Comparison of ENCODE assay signal across 8 cellular contexts in the genomic region with DNA sequence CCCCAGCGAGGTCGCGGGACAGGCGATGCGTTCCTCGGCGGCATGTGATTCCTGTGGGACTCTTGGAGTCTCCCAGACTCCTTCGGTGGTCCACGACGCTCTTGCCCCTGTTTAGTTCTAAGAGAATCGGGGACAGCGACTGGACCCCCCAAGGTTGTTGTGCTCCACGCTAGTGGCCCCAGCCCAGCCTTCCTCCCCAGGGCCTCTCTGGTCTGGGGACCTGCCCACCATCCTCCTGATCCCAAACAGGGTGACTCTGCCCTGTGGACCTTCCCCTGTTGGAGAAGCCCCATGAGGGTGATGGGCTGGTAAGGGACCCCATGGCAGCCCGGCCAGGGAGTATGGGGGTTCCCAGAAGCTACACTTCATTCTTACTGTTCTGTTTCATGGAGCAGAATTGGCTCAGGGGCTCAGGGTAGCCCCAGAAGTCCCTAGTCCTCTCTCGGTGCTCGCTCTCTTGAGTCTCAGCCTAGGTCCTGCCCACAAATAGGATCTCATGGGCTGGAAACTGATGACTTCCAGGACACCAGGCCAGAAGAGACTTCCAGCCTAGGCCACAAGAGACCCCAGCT. TPM values are rescaled to one million over a fixed set of nuclear protein-coding genes. Genes with fewer than 3 reads are reported as not detected.
DNase-seq lines count a peak whose midpoint lies in the region; ATAC-seq and TF ChIP-seq lines count a peak whose summit lies in the region.

No MANE protein-coding gene starts in this region.

- peak overlapping the region; percentile 88 for H3K9ac ChIP-seq in skeletal muscle satellite cell (ENCODE audit: low read depth, low read length)

- no peaks in the 10 kb centered on the region for H3K27me3 Mint-ChIP-seq in activated CD8-positive, alpha-beta T cell treated with anti-CD3 and anti-CD28 coated beads, Interleukin-2, amount 10 ng/mL, durations not matched to agents 7 days and 5 days (ENCODE audit: low read depth)

- peak overlapping the region; percentile 92 for H3K27ac Mint-ChIP-seq in activated CD8-positive, alpha-beta T cell treated with anti-CD3 and anti-CD28 coated beads, Interleukin-2, amount 10 ng/mL, durations not matched to agents 7 days and 5 days

- H3K36me3 Mint-ChIP-seq in activated CD8-positive, alpha-beta T cell treated with anti-CD3 and anti-CD28 coated beads, Interleukin-2, amount 10 ng/mL, durations not matched to agents 7 days and 5 days (ENCODE audit: low read depth): peaks cover 31% of the 10 kb centered on the region

- TF ChIP-seq CTCF in right atrium auricular region (IDR thresholded peaks at IDR 0.05) (no peak), omental fat pad (IDR thresholded peaks at IDR 0.05) (no peak)

- CTCF ChIA-PET in activated CD8-positive, alpha-beta T cell treated with anti-CD3 and anti-CD28 coated beads, Interleukin-2, amount 10 ng/mL, durations not matched to agents 7 days and 5 days (lab: Charles Lee): interaction anchor here (0.6 to 3.6 kb wide), 3 partner anchors 11 to 140 kb away, joined by 3 to 49 read pairs (median 4); no protein-coding TSS in a partner anchor

- H3K4me3 ChIP-seq in HAP-1 (peak overlapping the region; percentile 65), right atrium auricular region (peak overlapping the region; percentile 76 to 96), skeletal muscle satellite cell (ENCODE audit: low read length) (peak overlapping the region; percentile 82)

- peaks cover 6% of the 10 kb centered on the region for H3K9me3 Mint-ChIP-seq in activated CD8-positive, alpha-beta T cell treated with anti-CD3 and anti-CD28 coated beads, Interleukin-2, amount 10 ng/mL, durations not matched to agents 7 days and 5 days (ENCODE audit: insufficient read depth)

- H3K4me2 ChIP-seq in skeletal muscle satellite cell (ENCODE audit: low read length): peak overlapping the region; percentile 93

- no peak for DNase-seq in HAP-1 (ENCODE audit: low spot score in 2 of 2)
- DNase-seq in activated CD8-positive, alpha-beta T cell treated with anti-CD3 and anti-CD28 coated beads, Interleukin-2, amount 10 ng/mL, durations not matched to agents 7 days and 5 days: no peak
- no peak for DNase-seq in right atrium auricular region (ENCODE audit: low spot score)
- DNase-seq in omental fat pad (ENCODE audit: low spot score): no peak
- no peak for DNase-seq in stimulated activated CD4-positive, alpha-beta T cell treated with anti-CD3 and anti-CD28 coated beads, Interleukin-1b, Interleukin-23, amount 100 ng/mL, for 48 hours

- no peaks in the 10 kb centered on the region for H3K27me3 ChIP-seq in HAP-1 (ENCODE audit: low read depth)
- H3K27me3 ChIP-seq in right atrium auricular region: no peaks in the 10 kb centered on the region
- no peaks in the 10 kb centered on the region for H3K27me3 ChIP-seq in skeletal muscle satellite cell (ENCODE audit: control insufficient read depth, insufficient read depth, low read length)

- H3K4me1 Mint-ChIP-seq in activated CD8-positive, alpha-beta T cell treated with anti-CD3 and anti-CD28 coated beads, Interleukin-2, amount 10 ng/mL, durations not matched to agents 7 days and 5 days (ENCODE audit: low read depth): peaks cover 71% of the 10 kb centered on the region

- ATAC-seq in activated CD8-positive, alpha-beta T cell treated with anti-CD3 and anti-CD28 coated beads, Interleukin-2, amount 10 ng/mL, durations not matched to agents 7 days and 5 days: no peak
- ATAC-seq in GM21360 (IDR thresholded peaks at IDR 0.05; ENCODE audit: unreplicated experiment) (no peak), omental fat pad (ENCODE audit: low FRiP score) (no peak), HG02678 (IDR thresholded peaks at IDR 0.05; ENCODE audit: unreplicated experiment) (no peak)

- H3K4me1 ChIP-seq in HAP-1 (peaks cover 11% of the 10 kb centered on the region), right atrium auricular region (peaks cover 0 to 62% of the 10 kb centered on the region in 2 donors), skeletal muscle satellite cell (ENCODE audit: control insufficient read depth, insufficient read depth, low read length) (peaks cover 33% of the 10 kb centered on the region)

- H3K9me3 ChIP-seq in HAP-1 (no peaks in the 10 kb centered on the region), right atrium auricular region (no peaks in the 10 kb centered on the region), skeletal muscle satellite cell (replicated peaks; ENCODE audit: low read length) (no peaks in the 10 kb centered on the region)

- peak overlapping the region; percentile 85 for H3K4me3 Mint-ChIP-seq in activated CD8-positive, alpha-beta T cell treated with anti-CD3 and anti-CD28 coated beads, Interleukin-2, amount 10 ng/mL, durations not matched to agents 7 days and 5 days

- H3K27ac ChIP-seq in right atrium auricular region: peak overlapping the region; percentile 82 to 96

- POLR2A ChIA-PET in activated CD8-positive, alpha-beta T cell treated with anti-CD3 and anti-CD28 coated beads, Interleukin-2, amount 10 ng/mL, durations not matched to agents 7 days and 5 days (lab: Charles Lee): interaction anchor here (1.0 to 3.4 kb wide), 6 partner anchors 12 to 131 kb away, joined by 3 to 31 read pairs (median 10); no protein-coding TSS in a partner anchor

- H3K36me3 ChIP-seq in HAP-1 (replicated peaks) (no peaks in the 10 kb centered on the region; the same call in 1 of the 2 replicates), right atrium auricular region (no peaks in the 10 kb centered on the region), skeletal muscle satellite cell (ENCODE audit: insufficient read depth, low read length) (peaks cover 5% of the 10 kb centered on the region)

- in situ Hi-C loops in HAP-1 (cut with MboI; ENCODE audit: low sequenced_read_pairs): no loop called here

RNA-seq across cellular contexts. Expression of gene CARD19, which starts 0.9 kb away (rescaled TPM):
- 10 to 100 TPM; 51.7 to 55.4 TPM for total RNA-seq in activated CD8-positive, alpha-beta T cell treated with anti-CD3 and anti-CD28 coated beads, Interleukin-2, amount 10 ng/mL, durations not matched to agents 7 days and 5 days
- total RNA-seq in right atrium auricular region: 10 to 100 TPM; 21.2 to 46.8 TPM
- total RNA-seq in skeletal muscle satellite cell (2012; rRNA removed): 82.6 and 109 TPM in 2 replicates
- total RNA-seq in omental fat pad: 10 to 100 TPM; 45.7 to 76.5 (median 57.9) TPM

RNA-seq across cellular contexts. Expression of gene NINJ1, which starts 37.2 kb away (rescaled TPM):
- 10 to 100 TPM; 20.8 to 21.1 TPM for total RNA-seq in activated CD8-positive, alpha-beta T cell treated with anti-CD3 and anti-CD28 coated beads, Interleukin-2, amount 10 ng/mL, durations not matched to agents 7 days and 5 days
- total RNA-seq in right atrium auricular region (10 to 100 TPM; 65.5 to 89.4 TPM), omental fat pad (100 to 1,000 TPM in 2 of 4 donors, 10 to 100 TPM in 2; 63.3 to 137 (median 104) TPM)
- total RNA-seq in skeletal muscle satellite cell (2012; rRNA removed): 16.6 and 20.0 TPM in 2 replicates

RNA-seq across cellular contexts. Expression of gene SUSD3, which starts 38.4 kb away (rescaled TPM):
- 10 to 100 TPM; 57.9 to 59.6 TPM for total RNA-seq in activated CD8-positive, alpha-beta T cell treated with anti-CD3 and anti-CD28 coated beads, Interleukin-2, amount 10 ng/mL, durations not matched to agents 7 days and 5 days
- 10 to 100 TPM in 1 of 2 donors, 1 to 10 TPM in 1; 1.6 to 11.8 TPM for total RNA-seq in right atrium auricular region
- total RNA-seq in skeletal muscle satellite cell (2012; rRNA removed): 1.3 TPM in 2 replicates
- total RNA-seq in omental fat pad: 10 to 100 TPM in 2 of 4 donors, 1 to 10 TPM in 2; 6.8 to 24.2 (median 12.8) TPM
